ENCODE assay signal across 2 cellular contexts in the genomic region with DNA sequence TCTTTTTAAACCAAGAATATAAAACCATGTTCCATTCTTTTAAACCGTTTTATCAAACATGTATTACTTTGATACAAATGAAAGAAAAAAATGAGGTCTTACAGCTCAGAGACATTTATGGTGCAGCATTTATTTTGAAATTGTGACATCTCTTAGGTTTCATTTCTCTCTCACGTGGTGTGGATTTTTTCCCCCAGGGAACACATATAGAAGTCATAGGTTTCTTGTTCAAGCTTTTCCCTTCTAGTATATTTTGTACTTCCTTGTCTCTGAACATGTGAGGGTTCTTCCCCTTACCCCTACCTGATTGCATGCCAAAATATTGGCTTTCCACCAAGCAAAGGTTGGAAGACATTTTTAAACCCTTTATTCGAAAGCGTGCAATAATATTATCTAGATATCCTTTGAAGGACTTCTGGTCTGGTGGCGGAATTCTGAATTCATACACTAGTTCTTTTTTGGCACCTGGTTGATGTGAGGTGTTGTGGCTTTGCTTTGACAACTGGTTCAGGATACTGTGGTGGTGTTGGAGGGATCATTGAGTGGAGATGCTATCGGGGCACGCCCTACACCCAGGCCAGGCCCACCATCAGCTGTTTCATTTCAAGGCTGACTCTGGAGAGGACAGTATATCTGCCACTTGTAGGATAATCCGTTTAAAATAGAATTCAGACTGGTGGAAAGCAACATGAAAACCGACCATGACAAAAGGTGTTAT.
TF ChIP-seq lines count a peak whose summit lies in the region.

No MANE protein-coding gene starts in this region.

TF ChIP-seq in liver, 16 proteins besides CTCF, POLR2A, EP300 and RAD21:
- no peak for TF ChIP-seq JUND (IDR thresholded peaks at IDR 0.05)
- no peak for TF ChIP-seq EGR1 (IDR thresholded peaks at IDR 0.05; ENCODE audit: low read depth in 2 of 2)
TF ChIP-seq in liver: peak in this region for 0.

TF ChIP-seq in HepG2, 621 proteins besides CTCF, POLR2A, EP300 and RAD21:
- TF ChIP-seq, protein P1, sequence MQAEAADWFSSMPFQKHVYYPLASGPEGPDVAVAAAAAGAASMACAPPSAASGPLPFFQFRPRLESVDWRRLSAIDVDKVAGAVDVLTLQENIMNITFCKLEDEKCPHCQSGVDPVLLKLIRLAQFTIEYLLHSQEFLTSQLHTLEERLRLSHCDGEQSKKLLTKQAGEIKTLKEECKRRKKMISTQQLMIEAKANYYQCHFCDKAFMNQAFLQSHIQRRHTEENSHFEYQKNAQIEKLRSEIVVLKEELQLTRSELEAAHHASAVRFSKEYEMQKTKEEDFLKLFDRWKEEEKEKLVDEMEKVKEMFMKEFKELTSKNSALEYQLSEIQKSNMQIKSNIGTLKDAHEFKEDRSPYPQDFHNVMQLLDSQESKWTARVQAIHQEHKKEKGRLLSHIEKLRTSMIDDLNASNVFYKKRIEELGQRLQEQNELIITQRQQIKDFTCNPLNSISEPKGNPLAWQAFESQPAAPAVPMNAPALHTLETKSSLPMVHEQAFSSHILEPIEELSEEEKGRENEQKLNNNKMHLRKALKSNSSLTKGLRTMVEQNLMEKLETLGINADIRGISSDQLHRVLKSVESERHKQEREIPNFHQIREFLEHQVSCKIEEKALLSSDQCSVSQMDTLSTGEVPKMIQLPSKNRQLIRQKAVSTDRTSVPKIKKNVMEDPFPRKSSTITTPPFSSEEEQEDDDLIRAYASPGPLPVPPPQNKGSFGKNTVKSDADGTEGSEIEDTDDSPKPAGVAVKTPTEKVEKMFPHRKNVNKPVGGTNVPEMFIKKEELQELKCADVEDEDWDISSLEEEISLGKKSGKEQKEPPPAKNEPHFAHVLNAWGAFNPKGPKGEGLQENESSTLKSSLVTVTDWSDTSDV (CRISPR knock-in tag; IDR thresholded peaks at IDR 0.05): no peak
- TF ChIP-seq SP140L (CRISPR knock-in tag; IDR thresholded peaks at IDR 0.05; ENCODE audit: borderline replicate concordance): no peak
- TF ChIP-seq RFX3 (CRISPR knock-in tag; IDR thresholded peaks at IDR 0.05): no peak
- TF ChIP-seq NFE2 (CRISPR knock-in tag; IDR thresholded peaks at IDR 0.05): no peak
- TF ChIP-seq NFE2L1 (CRISPR knock-in tag; IDR thresholded peaks at IDR 0.05; ENCODE audit: borderline replicate concordance): no peak
- TF ChIP-seq, protein P2, sequence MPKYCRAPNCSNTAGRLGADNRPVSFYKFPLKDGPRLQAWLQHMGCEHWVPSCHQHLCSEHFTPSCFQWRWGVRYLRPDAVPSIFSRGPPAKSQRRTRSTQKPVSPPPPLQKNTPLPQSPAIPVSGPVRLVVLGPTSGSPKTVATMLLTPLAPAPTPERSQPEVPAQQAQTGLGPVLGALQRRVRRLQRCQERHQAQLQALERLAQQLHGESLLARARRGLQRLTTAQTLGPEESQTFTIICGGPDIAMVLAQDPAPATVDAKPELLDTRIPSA (CRISPR knock-in tag; IDR thresholded peaks at IDR 0.05; ENCODE audit: borderline replicate concordance): no peak
- no peak for TF ChIP-seq SETDB1 (CRISPR knock-in tag; IDR thresholded peaks at IDR 0.05; ENCODE audit: borderline replicate concordance)
- TF ChIP-seq, protein P3, sequence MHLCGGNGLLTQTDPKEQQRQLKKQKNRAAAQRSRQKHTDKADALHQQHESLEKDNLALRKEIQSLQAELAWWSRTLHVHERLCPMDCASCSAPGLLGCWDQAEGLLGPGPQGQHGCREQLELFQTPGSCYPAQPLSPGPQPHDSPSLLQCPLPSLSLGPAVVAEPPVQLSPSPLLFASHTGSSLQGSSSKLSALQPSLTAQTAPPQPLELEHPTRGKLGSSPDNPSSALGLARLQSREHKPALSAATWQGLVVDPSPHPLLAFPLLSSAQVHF (CRISPR knock-in tag; IDR thresholded peaks at IDR 0.05): no peak
- TF ChIP-seq, protein P4, sequence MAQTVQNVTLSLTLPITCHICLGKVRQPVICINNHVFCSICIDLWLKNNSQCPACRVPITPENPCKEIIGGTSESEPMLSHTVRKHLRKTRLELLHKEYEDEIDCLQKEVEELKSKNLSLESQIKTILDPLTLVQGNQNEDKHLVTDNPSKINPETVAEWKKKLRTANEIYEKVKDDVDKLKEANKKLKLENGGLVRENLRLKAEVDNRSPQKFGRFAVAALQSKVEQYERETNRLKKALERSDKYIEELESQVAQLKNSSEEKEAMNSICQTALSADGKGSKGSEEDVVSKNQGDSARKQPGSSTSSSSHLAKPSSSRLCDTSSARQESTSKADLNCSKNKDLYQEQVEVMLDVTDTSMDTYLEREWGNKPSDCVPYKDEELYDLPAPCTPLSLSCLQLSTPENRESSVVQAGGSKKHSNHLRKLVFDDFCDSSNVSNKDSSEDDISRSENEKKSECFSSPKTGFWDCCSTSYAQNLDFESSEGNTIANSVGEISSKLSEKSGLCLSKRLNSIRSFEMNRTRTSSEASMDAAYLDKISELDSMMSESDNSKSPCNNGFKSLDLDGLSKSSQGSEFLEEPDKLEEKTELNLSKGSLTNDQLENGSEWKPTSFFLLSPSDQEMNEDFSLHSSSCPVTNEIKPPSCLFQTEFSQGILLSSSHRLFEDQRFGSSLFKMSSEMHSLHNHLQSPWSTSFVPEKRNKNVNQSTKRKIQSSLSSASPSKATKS (CRISPR knock-in tag; IDR thresholded peaks at IDR 0.05): no peak
- TF ChIP-seq, protein P5, sequence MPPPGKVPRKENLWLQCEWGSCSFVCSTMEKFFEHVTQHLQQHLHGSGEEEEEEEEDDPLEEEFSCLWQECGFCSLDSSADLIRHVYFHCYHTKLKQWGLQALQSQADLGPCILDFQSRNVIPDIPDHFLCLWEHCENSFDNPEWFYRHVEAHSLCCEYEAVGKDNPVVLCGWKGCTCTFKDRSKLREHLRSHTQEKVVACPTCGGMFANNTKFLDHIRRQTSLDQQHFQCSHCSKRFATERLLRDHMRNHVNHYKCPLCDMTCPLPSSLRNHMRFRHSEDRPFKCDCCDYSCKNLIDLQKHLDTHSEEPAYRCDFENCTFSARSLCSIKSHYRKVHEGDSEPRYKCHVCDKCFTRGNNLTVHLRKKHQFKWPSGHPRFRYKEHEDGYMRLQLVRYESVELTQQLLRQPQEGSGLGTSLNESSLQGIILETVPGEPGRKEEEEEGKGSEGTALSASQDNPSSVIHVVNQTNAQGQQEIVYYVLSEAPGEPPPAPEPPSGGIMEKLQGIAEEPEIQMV (CRISPR knock-in tag; IDR thresholded peaks at IDR 0.05; ENCODE audit: low read depth): no peak
TF ChIP-seq in HepG2: peak in this region for 0.
